1 cellular context compared by ENCODE assay signal in genomic region chr4:86891785-86892638, GRCh38.
TF ChIP-seq lines count a peak whose summit lies in the region.

Gene C4orf36, minus strand, starts transcription at chr4:86892422. Its CDS starts 902 bp downstream, at chr4:86891520.

TF ChIP-seq in WTC11, 78 proteins besides CTCF, POLR2A, EP300 and RAD21 (continued from another document):
- peak; percentile 44; the same call in 1 of the 2 replicates for TF ChIP-seq USF1 (CRISPR knock-in tag; IDR thresholded peaks at IDR 0.05)
- TF ChIP-seq ZNF532 (CRISPR knock-in tag; IDR thresholded peaks at IDR 0.05; ENCODE audit: borderline replicate concordance): peak; percentile 49; the same call in 1 of the 2 replicates
- 0 out of 2 replicates have a peak, but pooled peaks have one; percentile 66 for TF ChIP-seq ERG (CRISPR knock-in tag; IDR thresholded peaks at IDR 0.05)
TF ChIP-seq in WTC11: peak in this region for 36.
